In the genomic region with DNA sequence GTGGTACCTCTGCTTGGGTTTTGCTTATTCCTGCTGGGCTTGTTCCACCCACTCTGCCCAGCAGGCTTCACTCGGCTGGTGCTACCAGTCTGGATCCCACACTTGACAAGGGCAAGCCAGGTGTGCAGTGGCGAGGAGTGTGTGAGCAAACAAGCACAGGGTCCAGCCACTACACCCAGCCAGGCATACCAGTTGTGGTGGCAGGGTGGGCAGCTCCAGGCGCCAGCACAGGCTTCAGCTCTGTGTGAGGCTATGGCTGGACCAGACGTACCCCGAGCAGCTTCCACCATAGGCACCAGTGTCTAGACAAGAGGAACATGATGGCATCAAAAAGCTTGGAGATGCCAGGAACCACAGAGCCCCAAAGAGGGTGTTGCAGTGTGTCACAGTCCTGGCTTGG, we compare ENCODE assay signal across 21 cellular contexts.
"Had no signal": no experiment of that assay in that cellular context is flagged by ENCODE, and none has a peak within 500 bp of the region (broad histone marks: within the 10 kb centered on the region; RNA-seq: fewer than 3 reads in every experiment).

No MANE protein-coding gene starts in this region.

- H3K4me3 ChIP-seq: SJCRH30 had no signal

- DNase-seq: Karpas-422, KG1, MM.1S, NCI-H1092 treated with DMSO at 0.1 percent for 48 hours, NCI-H1436, NCI-H187, NCI-H2029, NCI-H2081 treated with DMSO at 0.1 percent for 48 hours, NCI-H2171, NCI-H226, NCI-H446, NCI-H510A, NCI-H524 treated with DMSO at 0.1 percent for 48 hours, NCI-H69, NCI-H774, PC-3, SHP77 treated with DMSO at 0.1 percent for 48 hours, SJCRH30 had no signal

- H3K36me3 ChIP-seq: SJCRH30 had no signal

- H3K27me3 ChIP-seq: SJCRH30 had no signal

- H3K27ac ChIP-seq: RWPE1, SJCRH30 had no signal

- H3K9me3 ChIP-seq: SJCRH30 had no signal

- ATAC-seq: Panc1, PC-3, SK-N-SH treated with all-trans-retinoic acid at 6 μM for 48 hours had no signal
